23 cellular contexts compared by ENCODE assay signal in the genomic region with DNA sequence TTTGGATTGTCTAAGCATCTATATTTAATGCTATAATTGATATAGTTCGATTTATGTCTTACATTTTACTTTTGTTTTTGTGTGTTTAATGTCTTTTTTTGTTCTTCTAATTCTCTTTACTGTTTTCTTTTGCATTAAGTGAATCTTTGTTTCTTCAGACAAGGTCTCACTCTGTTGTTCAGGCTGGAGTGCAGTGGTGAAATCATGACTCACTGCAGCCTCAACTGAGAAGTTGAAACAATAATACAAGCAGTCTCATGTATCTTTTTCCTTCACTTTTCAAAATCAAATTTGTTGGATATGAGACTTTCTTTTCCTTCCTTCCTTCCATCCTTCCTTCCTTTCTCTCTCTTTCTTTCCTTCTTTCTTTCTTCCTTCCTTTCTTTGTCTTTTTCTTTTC.
DNase-seq lines count a peak whose midpoint lies in the region; FAIRE-seq and TF ChIP-seq lines count a peak whose summit lies in the region.
"Had no signal": no experiment of that assay in that cellular context is flagged by ENCODE, and none has a peak within 500 bp of the region (broad histone marks: within the 10 kb centered on the region; RNA-seq: fewer than 3 reads in every experiment).

No MANE protein-coding gene starts in this region.

- H3K79me1 ChIP-seq in H1 (ENCODE audit: low read depth, low read length), result no peaks in the 10 kb centered on the region

- H3K18ac ChIP-seq in H1 (ENCODE audit: extremely low read depth, low read length), result no peak overlapping the region

- H3K4ac ChIP-seq in H1 (replicated peaks; ENCODE audit: insufficient read length, low read depth, low read length), result no peak overlapping the region

- peaks cover 9% of the 10 kb centered on the region for H3K4me1 Mint-ChIP-seq in MCF 10A (ENCODE audit: insufficient read depth, unreplicated experiment)

- no peak overlapping the region for H2BK20ac ChIP-seq in H1 (ENCODE audit: low read length)

- DNase-seq in MCF 10A (ENCODE audit: unreplicated experiment) (peak; percentile 45), breast epithelium (ENCODE audit: low spot score in 2 of 2) (no peak), RWPE1 (ENCODE audit: low spot score) (peak; percentile 1), H1 (ENCODE audit: low read depth in 1 of 2, low spot score in 2 of 2) (no peak), COLO668 (lab: John Stamatoyannopoulos, UW; ENCODE audit: unreplicated experiment) (no peak), NCI-H2029 (lab: John Stamatoyannopoulos, UW) (no peak), tibial artery (no peak), small intestine (no peak)
- DNase-seq: BE2C; Calu3; CD4-positive, alpha-beta T cell; DMS79; H7; IMR-90; Karpas-422; MM.1S; NCI-H1092 treated with DMSO at 0.1 percent for 48 hours; NCI-H146; NCI-H2081; NCI-H446 treated with DMSO at 0.1 percent for 48 hours; SHP77 treated with DMSO at 0.1 percent for 48 hours had no signal

- no peaks in the 10 kb centered on the region for H3K27me3 ChIP-seq in breast epithelium
- no peaks in the 10 kb centered on the region for H3K27me3 ChIP-seq in H1 (replicated peaks in 1 of 4; ENCODE audit: control insufficient read depth in 3 of 4, extremely low read depth in 1 of 4, insufficient read depth in 3 of 4, low read length in 3 of 4)
- no peaks in the 10 kb centered on the region for H3K27me3 ChIP-seq in tibial artery
- no peaks in the 10 kb centered on the region for H3K27me3 ChIP-seq in small intestine (ENCODE audit: control insufficient read depth in 2 of 2, insufficient read depth in 2 of 2, low read length in 2 of 2)
- H3K27me3 ChIP-seq: BE2C had no signal

- TF ChIP-seq EP300 in H1 (IDR thresholded peaks at IDR 0.05; ENCODE audit: borderline replicate concordance in 1 of 2, low read depth in 2 of 2, low read length in 2 of 2), result no peak

- H4K20me1 ChIP-seq in H1 (replicated peaks in 1 of 2; ENCODE audit: control insufficient read depth in 1 of 2, insufficient read depth in 2 of 2, low read length in 2 of 2), result no peaks in the 10 kb centered on the region

- no peak overlapping the region for H3K9ac ChIP-seq in H1 (replicated peaks in 1 of 4; ENCODE audit: extremely low read depth in 1 of 4, low read depth in 3 of 4, low read length in 3 of 4)

- no peak overlapping the region for H3K4me3 ChIP-seq in breast epithelium
- H3K4me3 ChIP-seq in H1 (ENCODE audit: extremely low read depth in 1 of 4, insufficient read depth in 2 of 4, low read depth in 3 of 4, low read length in 4 of 4), result no peak overlapping the region
- H3K4me3 ChIP-seq in tibial artery, result no peak overlapping the region
- no peak overlapping the region for H3K4me3 ChIP-seq in small intestine (ENCODE audit: low read depth in 1 of 2, low read length in 2 of 2)

- H3K79me2 ChIP-seq in H1 (ENCODE audit: control insufficient read depth in 1 of 2, insufficient read depth in 2 of 2, low read length in 2 of 2), result no peaks in the 10 kb centered on the region

- no peaks in the 10 kb centered on the region for H3K23me2 ChIP-seq in H1 (ENCODE audit: low read depth, low read length)

- no peak overlapping the region for H3K14ac ChIP-seq in H1 (ENCODE audit: insufficient read length)

- no peak overlapping the region for H4K5ac ChIP-seq in H1 (ENCODE audit: insufficient read length, low read depth, low read length)

- H3K9me3 Mint-ChIP-seq in MCF 10A (ENCODE audit: unreplicated experiment), result no peaks in the 10 kb centered on the region

- H4K8ac ChIP-seq in H1 (ENCODE audit: extremely low read depth, insufficient read depth, low read length), result no peak overlapping the region

- no peak for TF ChIP-seq CTCF in MCF 10A (IDR thresholded peaks at IDR 0.05; ENCODE audit: unreplicated experiment)
- TF ChIP-seq CTCF in breast epithelium (IDR thresholded peaks at IDR 0.05), result no peak
- TF ChIP-seq CTCF in RWPE1 (conservative IDR thresholded peaks at IDR 0.05; ENCODE audit: low read depth), result no peak
- TF ChIP-seq CTCF in H1 (IDR thresholded peaks at IDR 0.05; ENCODE audit: control extremely low read depth in 1 of 3, insufficient read depth in 1 of 3, low read depth in 1 of 3, low read length in 3 of 3), result no peak
- TF ChIP-seq CTCF in tibial artery (IDR thresholded peaks at IDR 0.05), result no peak

- WGBS in H1 (ENCODE audit: extremely low coverage in 1 of 2, insufficient coverage in 1 of 2, insufficient read length in 1 of 2, insufficient replicate concordance in 2 of 2, low coverage in 1 of 2, low lambda C conversion rate in 2 of 2, missing lambda C conversion rate in 1 of 2), 2 experiments, result 89% methylated on average over 1 of the region's 1 CpG; no CpG with 5 or more reads in 1 of the 2 experiments
- WGBS in small intestine, 3 donors, result 53 to 66% (median 62%) methylated on average over 1 of the region's 1 CpG

- H3K36me3 Mint-ChIP-seq in MCF 10A (ENCODE audit: insufficient read depth, unreplicated experiment), result no peaks in the 10 kb centered on the region

- TF ChIP-seq POLR2A in breast epithelium (IDR thresholded peaks at IDR 0.05) (no peak), H1 (IDR thresholded peaks at IDR 0.05; ENCODE audit: control extremely low read depth in 1 of 2, low read depth in 2 of 2, low read length in 2 of 2) (no peak)

- H2AK5ac ChIP-seq in H1 (ENCODE audit: low read depth, low read length), result no peak overlapping the region

- no peaks in the 10 kb centered on the region for H3K27me3 Mint-ChIP-seq in MCF 10A (ENCODE audit: insufficient read depth, unreplicated experiment)
- H3K27me3 Mint-ChIP-seq: CD4-positive, alpha-beta T cell had no signal

- no peak overlapping the region for H2BK5ac ChIP-seq in H1 (ENCODE audit: low read depth, low read length)

- H3K27ac ChIP-seq in breast epithelium (no peak overlapping the region), RWPE1 (no peak overlapping the region), H1 (ENCODE audit: low read depth, low read length) (no peak overlapping the region), tibial artery (no peak overlapping the region), small intestine (ENCODE audit: low read depth in 1 of 2, low read length in 1 of 2) (no peak overlapping the region)

- H3K27ac Mint-ChIP-seq in MCF 10A (ENCODE audit: low read depth, unreplicated experiment), result peak overlapping the region; percentile 14
- H3K27ac Mint-ChIP-seq: CD4-positive, alpha-beta T cell had no signal

- FAIRE-seq in H1 (lab: Jason Lieb, UNC) (no peak), small intestine (lab: Jason Lieb, UNC) (no peak)
- FAIRE-seq: A204.1, HTR-8/SVneo had no signal

- intact Hi-C loops in MCF 10A (cut with micrococcal nuclease) (no loop called here), breast epithelium (cut with DNase I; ENCODE audit: low total_unique reads) (no loop called here), tibial artery (cut with DNase I; ENCODE audit: low total_unique reads) (no loop called here)

- 0 out of 2 replicates have a peak overlapping the region, but pooled peaks have one; percentile 22 for H2AFZ ChIP-seq in H1 (ENCODE audit: low read length)

- H3K4me2 ChIP-seq in H1 (ENCODE audit: insufficient read depth in 1 of 2, low read depth in 2 of 2, low read length in 2 of 2), result no peak overlapping the region

- H2BK15ac ChIP-seq in H1 (ENCODE audit: low read length), result no peak overlapping the region

- H2BK12ac ChIP-seq in H1 (ENCODE audit: low read depth, low read length), result no peak overlapping the region

- no peak overlapping the region for H4K91ac ChIP-seq in H1 (replicated peaks; ENCODE audit: insufficient read length, low read length)

- H3K56ac ChIP-seq in H1 (replicated peaks; ENCODE audit: insufficient read length, low read depth, low read length), result no peak overlapping the region

- no peak overlapping the region for H2BK120ac ChIP-seq in H1 (replicated peaks; ENCODE audit: low read depth, low read length)

- H3K4me1 ChIP-seq in breast epithelium (no peaks in the 10 kb centered on the region), H1 (replicated peaks in 1 of 4; ENCODE audit: control insufficient read depth in 3 of 4, insufficient read depth in 4 of 4, low read length in 3 of 4) (no peaks in the 10 kb centered on the region), tibial artery (no peaks in the 10 kb centered on the region), small intestine (ENCODE audit: control insufficient read depth in 2 of 2, insufficient read depth in 1 of 2, low read depth in 1 of 2, low read length in 1 of 2) (no peaks in the 10 kb centered on the region)
- H3K4me1 ChIP-seq: BE2C had no signal

- H3K23ac ChIP-seq in H1 (ENCODE audit: insufficient read length), result no peak overlapping the region

- H3K9me3 ChIP-seq in breast epithelium (no peaks in the 10 kb centered on the region), H1 (ENCODE audit: insufficient read depth in 2 of 2, low read depth in 1 of 2, low read length in 1 of 2) (no peaks in the 10 kb centered on the region), tibial artery (no peaks in the 10 kb centered on the region), small intestine (ENCODE audit: control insufficient read depth, low read depth) (no peaks in the 10 kb centered on the region)
- H3K9me3 ChIP-seq: BE2C had no signal

- BruUV-seq in MCF 10A (replicated peaks; lab: Mats Ljungman, UMichigan), result no TSS peak

- CTCF ChIA-PET in MCF 10A (lab: Yijun Ruan, JAX) (interaction anchor here (0.6 kb wide), 1 partner anchor 526 kb away, joined by 3 read pairs; no protein-coding TSS in a partner anchor), RWPE1 (lab: Yijun Ruan, JAX) (no interaction called here), H1 (lab: Charles Lee; ENCODE audit: partially characterized antibody) (no interaction called here)

- no peaks in the 10 kb centered on the region for H3K36me3 ChIP-seq in breast epithelium
- no peaks in the 10 kb centered on the region for H3K36me3 ChIP-seq in H1 (ENCODE audit: control insufficient read depth in 2 of 4, insufficient read depth in 4 of 4, low read length in 3 of 4)
- H3K36me3 ChIP-seq in tibial artery, result no peaks in the 10 kb centered on the region
- no peaks in the 10 kb centered on the region for H3K36me3 ChIP-seq in small intestine (ENCODE audit: control insufficient read depth in 2 of 2, insufficient read depth in 2 of 2, low read length in 2 of 2)
- H3K36me3 ChIP-seq: BE2C had no signal

- POLR2A ChIA-PET in MCF 10A (lab: Yijun Ruan, JAX) (no interaction called here), RWPE1 (lab: Yijun Ruan, JAX; ENCODE audit: low non-redundant PET) (no interaction called here), H1 (lab: Charles Lee; ENCODE audit: partially characterized antibody) (no interaction called here)

- H3K4me3 Mint-ChIP-seq in MCF 10A (ENCODE audit: unreplicated experiment), result no peak overlapping the region
- H3K4me3 Mint-ChIP-seq: CD4-positive, alpha-beta T cell had no signal

- TF ChIP-seq RAD21 in H1 (IDR thresholded peaks at IDR 0.05 in 1 of 2, conservative IDR thresholded peaks at IDR 0.05 in 1 of 2; ENCODE audit: low read depth in 2 of 2, low read length in 2 of 2), result no peak

TF ChIP-seq in H1, 55 proteins besides CTCF, POLR2A, EP300 and RAD21 (continues in another document):
- TF ChIP-seq NRF1 (IDR thresholded peaks at IDR 0.05; ENCODE audit: low read depth, low read length), result no peak

Comparison
In these comparisons a context has a peak if more than half of its experiments do, and no peak if none do; other contexts are left out.
1. DNase-seq: peak in MCF 10A (single experiment) and RWPE1 (single experiment); none in breast epithelium (0 of 2), H1 (0 of 2), COLO668 (single experiment), NCI-H2029 (single experiment), tibial artery (0 of 2) and small intestine (single experiment).